ENCODE assay signal across 8 cellular contexts in genomic region chr12:66241061-66242043, GRCh38. TPM values are rescaled to one million over a fixed set of nuclear protein-coding genes. Genes with fewer than 3 reads are reported as not detected.
DNase-seq lines count a peak whose midpoint lies in the region; ATAC-seq and TF ChIP-seq lines count a peak whose summit lies in the region.

No MANE protein-coding gene starts in this region.

- H2BK20ac ChIP-seq in IMR-90 (ENCODE audit: low read depth, low read length), result no peak overlapping the region

- no TSS peak for BruUV-seq in IMR-90 (replicated peaks; lab: Mats Ljungman, UMichigan)

- H2AFZ ChIP-seq in IMR-90 (replicated peaks; ENCODE audit: low read length, poor library complexity), result no peak overlapping the region

- H3K27ac ChIP-seq in IMR-90 (ENCODE audit: insufficient read depth, low read length) (no peak overlapping the region), left lung (peak overlapping the region; percentile 55 to 80)

- 100% methylated on average over 1 of the region's 7 CpGs; no CpG with 5 or more reads in 1 of the 2 experiments for WGBS in IMR-90 (ENCODE audit: extremely low coverage in 2 of 2, insufficient read length in 1 of 2), 2 experiments

- intact Hi-C loops in IMR-90 (cut with micrococcal nuclease) (no loop called here), left lung (cut with DNase I) (no loop called here)

- no peak overlapping the region for H3K18ac ChIP-seq in IMR-90 (ENCODE audit: low read depth, low read length)

- H4K8ac ChIP-seq in IMR-90 (ENCODE audit: low read depth in 2 of 2, low read length in 2 of 2), result no peak overlapping the region

- no peak overlapping the region for H3K9ac ChIP-seq in IMR-90 (ENCODE audit: low read depth, low read length)

- H3K4me1 ChIP-seq in IMR-90 (ENCODE audit: control insufficient read depth, insufficient read depth, low read length), result peaks cover 1% of the 10 kb centered on the region; the same call in 1 of the 2 replicates
- peaks cover 0 to 62% of the 10 kb centered on the region in 2 donors for H3K4me1 ChIP-seq in left lung

- peak; percentile 92 for ATAC-seq in IMR-90 (ENCODE audit: low read depth)
- peak; percentile 70 for ATAC-seq in left lung

- no peak overlapping the region for H4K5ac ChIP-seq in IMR-90 (ENCODE audit: low read depth, low read length)

- no peaks in the 10 kb centered on the region for H3K36me3 ChIP-seq in IMR-90 (ENCODE audit: control insufficient read depth, insufficient read depth, low read length)
- peaks cover 0 to 53% of the 10 kb centered on the region in 2 donors for H3K36me3 ChIP-seq in left lung

- no peak overlapping the region for H3K56ac ChIP-seq in IMR-90 (ENCODE audit: extremely low read depth, insufficient read depth, low read length)

- POLR2A ChIA-PET in IMR-90 (lab: Charles Lee; ENCODE audit: unreplicated experiment), result no interaction called here

- H3K4me3 ChIP-seq in IMR-90 (ENCODE audit: insufficient read depth, low read depth, low read length) (no peak overlapping the region), left lung (peak overlapping the region in 1 of 2 donors; percentile 6)

- no peak for TF ChIP-seq RAD21 in IMR-90 (IDR thresholded peaks at IDR 0.05; ENCODE audit: low read length)

- in situ Hi-C loops in IMR-90 (cut with MboI; ENCODE audit: low sequenced_read_pairs), result no loop called here

- DNase-seq in AG08396 (ENCODE audit: low spot score), result peak; percentile 62
- peak; percentile 83 for DNase-seq in IMR-90
- DNase-seq in astrocyte of the hippocampus (ENCODE audit: low read depth, low spot score), result peak; percentile 85
- DNase-seq in left lung, result no peak
- no peak for DNase-seq in middle frontal gyrus (ENCODE audit: extremely low spot score, low spot score)
- DNase-seq in cerebellum (ENCODE audit: low spot score), result no peak
- DNase-seq in NCI-H748 (lab: John Stamatoyannopoulos, UW; ENCODE audit: unreplicated experiment), result no peak
- DNase-seq in DMS53 (lab: John Stamatoyannopoulos, UW), result no peak

- no peak overlapping the region for H2BK15ac ChIP-seq in IMR-90 (ENCODE audit: low read depth, low read length)

- H2BK120ac ChIP-seq in IMR-90 (ENCODE audit: low read depth, low read length), result no peak overlapping the region

- no peak for TF ChIP-seq POLR2A in IMR-90 (IDR thresholded peaks at IDR 0.05; ENCODE audit: low read depth, low read length)

- H3K27me3 ChIP-seq in IMR-90 (ENCODE audit: control insufficient read depth, insufficient read depth, low read length) (peaks cover 3% of the 10 kb centered on the region), left lung (no peaks in the 10 kb centered on the region)

- no peak overlapping the region for H3K23ac ChIP-seq in IMR-90 (ENCODE audit: low read depth, low read length)

- H3K9me1 ChIP-seq in IMR-90 (ENCODE audit: insufficient read depth, low read length), result no peaks in the 10 kb centered on the region

- H3K79me1 ChIP-seq in IMR-90 (ENCODE audit: low read depth in 1 of 2, low read length in 2 of 2), result no peaks in the 10 kb centered on the region

- H3K9me3 ChIP-seq in IMR-90 (ENCODE audit: control insufficient read depth, insufficient read depth, low read length) (no peaks in the 10 kb centered on the region), left lung (no peaks in the 10 kb centered on the region)

- TF ChIP-seq CTCF in IMR-90 (conservative IDR thresholded peaks at IDR 0.05; ENCODE audit: low read depth, low read length) (no peak), left lung (IDR thresholded peaks at IDR 0.05) (no peak)

- CTCF ChIA-PET in IMR-90 (lab: Yijun Ruan, JAX), result no interaction called here

- no peak overlapping the region for H2BK5ac ChIP-seq in IMR-90 (ENCODE audit: low read depth, low read length, poor library complexity, severe bottlenecking)

- H4K20me1 ChIP-seq in IMR-90 (ENCODE audit: insufficient read depth, low read length), result no peaks in the 10 kb centered on the region

- dilution Hi-C loops in IMR-90 (cut with HindIII; ENCODE audit: low sequenced_read_pairs, unreplicated experiment), result no loop called here

- no peak overlapping the region for H2AK9ac ChIP-seq in IMR-90 (replicated peaks; ENCODE audit: low read depth, low read length, poor library complexity)

- H3K14ac ChIP-seq in IMR-90 (replicated peaks; ENCODE audit: low read depth, low read length), result no peak overlapping the region

- H4K91ac ChIP-seq in IMR-90 (ENCODE audit: insufficient read depth, low read depth, low read length), result no peak overlapping the region

- no peak overlapping the region for H2AK5ac ChIP-seq in IMR-90 (ENCODE audit: low read depth, low read length)

- H3K4ac ChIP-seq in IMR-90 (ENCODE audit: low read depth, low read length), result no peak overlapping the region

- no peak overlapping the region for H3K4me2 ChIP-seq in IMR-90 (ENCODE audit: low read depth, low read length)

TF ChIP-seq in IMR-90, 13 proteins besides CTCF, POLR2A, EP300 and RAD21:
- peak; percentile 38; the same call in 1 of the 2 replicates for TF ChIP-seq MAFK (IDR thresholded peaks at IDR 0.05; ENCODE audit: low read depth, low read length)
- TF ChIP-seq CEBPB (IDR thresholded peaks at IDR 0.05; ENCODE audit: low read depth, low read length), result peak; percentile 86
- no peak for TF ChIP-seq BHLHE40 (IDR thresholded peaks at IDR 0.05; ENCODE audit: low read depth, low read length)

RNA-seq across cellular contexts. Expression of gene IRAK3, which starts 52.3 kb away (rescaled TPM):
- total RNA-seq in IMR-90 (2012; rRNA removed) (0.72 and 1.1 TPM in 2 replicates), left lung (10 to 100 TPM; 18.5 to 71.7 TPM), cerebellum (12.6 TPM)
- polyA plus RNA-seq in IMR-90 (2012; rRNA removed), result 0.34 and 0.53 TPM in 2 replicates
- 0.05 and 0.07 TPM in 2 replicates for polyA plus RNA-seq in IMR-90 (2012; cell fraction: cytosol; rRNA removed)
- polyA plus RNA-seq in IMR-90 (2012; cell fraction: nucleus; rRNA removed; ENCODE audit: low replicate concordance), result 0.13 and 1.0 TPM in 2 replicates

Comparison
In these comparisons a context has a peak if more than half of its experiments do, and no peak if none do; other contexts are left out.
1. DNase-seq: peak in AG08396 (single experiment), IMR-90 (single experiment) and astrocyte of the hippocampus (single experiment); none in left lung (0 of 2), middle frontal gyrus (single experiment), cerebellum (single experiment), NCI-H748 (single experiment) and DMS53 (single experiment).